ENCODE assay signal across 8 cellular contexts in the genomic region with DNA sequence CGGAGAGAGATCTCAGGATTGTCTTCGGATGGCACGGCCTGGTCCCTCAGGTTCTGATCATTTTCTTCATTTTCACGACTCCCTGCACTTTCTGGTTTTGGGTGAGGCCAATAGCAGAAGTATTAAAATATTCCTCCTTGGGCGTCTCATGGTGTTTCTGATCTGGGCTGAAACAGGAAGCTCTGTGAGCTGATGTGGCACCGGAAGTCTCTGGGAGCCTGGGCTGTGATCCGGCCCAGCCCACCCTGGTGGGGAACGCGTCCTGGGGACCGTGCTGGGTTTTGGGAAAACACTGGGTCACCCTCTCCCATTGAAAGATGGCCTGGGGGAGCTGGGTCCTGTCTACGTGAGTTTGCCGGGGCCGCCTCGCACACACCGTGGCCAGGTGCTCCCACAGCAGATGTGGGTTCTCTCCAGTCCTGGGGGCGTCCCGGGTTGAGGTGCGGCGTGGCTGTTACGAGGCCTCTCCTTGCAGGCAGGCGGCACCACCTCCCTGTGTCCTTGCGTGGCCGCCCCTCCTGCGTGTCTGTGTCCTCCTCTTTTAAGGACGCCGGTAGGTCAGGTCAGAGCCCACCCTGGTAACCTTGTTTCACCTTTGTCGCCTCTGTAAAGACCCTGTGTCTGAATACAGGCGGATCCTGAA. TPM values are rescaled to one million over a fixed set of nuclear protein-coding genes. Genes with fewer than 3 reads are reported as not detected.
DNase-seq lines count a peak whose midpoint lies in the region; ATAC-seq, FAIRE-seq and TF ChIP-seq lines count a peak whose summit lies in the region.
"Not testable (repeated sequence)": the region's sequence is repeated elsewhere in the genome, so short reads cannot be mapped to it uniquely, and the experiment has no call there.

No MANE protein-coding gene starts in this region.

- intact Hi-C loops in upper lobe of right lung (cut with DNase I): not testable (repeated sequence)

- H3K27ac Mint-ChIP-seq in T-cell: peak overlapping the region in 1 of 2 donors; percentile 94
- H3K27ac Mint-ChIP-seq in activated CD4-positive, alpha-beta T cell treated with anti-CD3 and anti-CD28 coated beads, Interleukin-2, amount 10 ng/mL, durations not matched to agents 7 days and 5 days: peak overlapping the region; percentile 89
- peak overlapping the region; percentile 95 for H3K27ac Mint-ChIP-seq in activated T-cell treated with anti-CD3 and anti-CD28 coated beads, Interleukin-2, amount 50 U/mL, for 24 hours
- peak overlapping the region; percentile 93 for H3K27ac Mint-ChIP-seq in activated naive CD4-positive, alpha-beta T cell treated with anti-CD3 and anti-CD28 coated beads, Interleukin-2, amount 10 ng/mL, durations not matched to agents 7 days and 5 days
- H3K27ac Mint-ChIP-seq in naive thymus-derived CD8-positive, alpha-beta T cell: peak overlapping the region in 3 of 10 donors; percentile 86 to 94 (median 93)

- ATAC-seq in T-cell (replicated peaks in 1 of 4) (peak; percentile 21 to 32 (median 25)), left lobe of liver (peak; percentile 23), upper lobe of right lung (peak; percentile 29)
- ATAC-seq in naive thymus-derived CD8-positive, alpha-beta T cell: peak; percentile 12 to 42

- TF ChIP-seq POLR2A in GM12892 (IDR thresholded peaks at IDR 0.05; ENCODE audit: low read depth, low read length): not testable (repeated sequence)

- not testable (repeated sequence) for H3K27me3 Mint-ChIP-seq in T-cell; activated CD4-positive, alpha-beta T cell treated with anti-CD3 and anti-CD28 coated beads, Interleukin-2, amount 10 ng/mL, durations not matched to agents 7 days and 5 days; activated T-cell treated with anti-CD3 and anti-CD28 coated beads, Interleukin-2, amount 50 U/mL, for 24 hours; activated naive CD4-positive, alpha-beta T cell treated with anti-CD3 and anti-CD28 coated beads, Interleukin-2, amount 10 ng/mL, durations not matched to agents 7 days and 5 days; naive thymus-derived CD8-positive, alpha-beta T cell

- not testable (repeated sequence) for TF ChIP-seq CTCF in upper lobe of right lung (IDR thresholded peaks at IDR 0.05)

- H3K36me3 ChIP-seq in upper lobe of right lung: not testable (repeated sequence)

- peak; percentile 92 for FAIRE-seq in GM12892 (lab: Jason Lieb, UNC)

- not testable (repeated sequence) for H3K4me1 Mint-ChIP-seq in T-cell; activated CD4-positive, alpha-beta T cell treated with anti-CD3 and anti-CD28 coated beads, Interleukin-2, amount 10 ng/mL, durations not matched to agents 7 days and 5 days; activated T-cell treated with anti-CD3 and anti-CD28 coated beads, Interleukin-2, amount 50 U/mL, for 24 hours (ENCODE audit: low read depth); activated naive CD4-positive, alpha-beta T cell treated with anti-CD3 and anti-CD28 coated beads, Interleukin-2, amount 10 ng/mL, durations not matched to agents 7 days and 5 days; naive thymus-derived CD8-positive, alpha-beta T cell

- not testable (repeated sequence) for H3K9me3 Mint-ChIP-seq in T-cell; activated CD4-positive, alpha-beta T cell treated with anti-CD3 and anti-CD28 coated beads, Interleukin-2, amount 10 ng/mL, durations not matched to agents 7 days and 5 days; activated T-cell treated with anti-CD3 and anti-CD28 coated beads, Interleukin-2, amount 50 U/mL, for 24 hours; activated naive CD4-positive, alpha-beta T cell treated with anti-CD3 and anti-CD28 coated beads, Interleukin-2, amount 10 ng/mL, durations not matched to agents 7 days and 5 days; naive thymus-derived CD8-positive, alpha-beta T cell

- CTCF ChIA-PET in T-cell (lab: Charles Lee); activated CD4-positive, alpha-beta T cell treated with anti-CD3 and anti-CD28 coated beads, Interleukin-2, amount 10 ng/mL, durations not matched to agents 7 days and 5 days (lab: Charles Lee); activated naive CD4-positive, alpha-beta T cell treated with anti-CD3 and anti-CD28 coated beads, Interleukin-2, amount 10 ng/mL, durations not matched to agents 7 days and 5 days (lab: Charles Lee): not testable (repeated sequence)

- H3K4me1 ChIP-seq in upper lobe of right lung: not testable (repeated sequence)

- not testable (repeated sequence) for H3K9me3 ChIP-seq in upper lobe of right lung

- H3K27ac ChIP-seq in upper lobe of right lung: not testable (repeated sequence)

- not testable (repeated sequence) for H3K4me3 ChIP-seq in upper lobe of right lung

- H3K36me3 Mint-ChIP-seq in T-cell; activated CD4-positive, alpha-beta T cell treated with anti-CD3 and anti-CD28 coated beads, Interleukin-2, amount 10 ng/mL, durations not matched to agents 7 days and 5 days (ENCODE audit: low read depth); activated T-cell treated with anti-CD3 and anti-CD28 coated beads, Interleukin-2, amount 50 U/mL, for 24 hours (ENCODE audit: low read depth); activated naive CD4-positive, alpha-beta T cell treated with anti-CD3 and anti-CD28 coated beads, Interleukin-2, amount 10 ng/mL, durations not matched to agents 7 days and 5 days; naive thymus-derived CD8-positive, alpha-beta T cell: not testable (repeated sequence)

- POLR2A ChIA-PET in T-cell (lab: Charles Lee); activated CD4-positive, alpha-beta T cell treated with anti-CD3 and anti-CD28 coated beads, Interleukin-2, amount 10 ng/mL, durations not matched to agents 7 days and 5 days (lab: Charles Lee); naive thymus-derived CD8-positive, alpha-beta T cell (lab: Charles Lee): not testable (repeated sequence)

- DNase-seq in GM12892 (ENCODE audit: insufficient read length); upper lobe of right lung: not testable (repeated sequence)
- DNase-seq in T-cell (peak in 2 of 34 experiments; percentile 16 to 28), left lobe of liver (ENCODE audit: low spot score) (peak; percentile 30)
- DNase-seq in activated CD4-positive, alpha-beta T cell treated with anti-CD3 and anti-CD28 coated beads, Interleukin-2, amount 10 ng/mL, durations not matched to agents 7 days and 5 days: peak; percentile 8
- DNase-seq in activated T-cell treated with anti-CD3 and anti-CD28 coated beads, Interleukin-2, amount 50 U/mL, for 24 hours: peak; percentile 60
- peak; percentile 21 for DNase-seq in activated naive CD4-positive, alpha-beta T cell treated with anti-CD3 and anti-CD28 coated beads, Interleukin-2, amount 10 ng/mL, durations not matched to agents 7 days and 5 days
- DNase-seq in naive thymus-derived CD8-positive, alpha-beta T cell: peak in 1 of 10 donors; percentile 15

- not testable (repeated sequence) for H3K27me3 ChIP-seq in upper lobe of right lung

- H3K4me3 Mint-ChIP-seq in T-cell: peak overlapping the region in 2 of 3 donors; percentile 60 to 72
- peak overlapping the region; percentile 56 for H3K4me3 Mint-ChIP-seq in activated CD4-positive, alpha-beta T cell treated with anti-CD3 and anti-CD28 coated beads, Interleukin-2, amount 10 ng/mL, durations not matched to agents 7 days and 5 days
- H3K4me3 Mint-ChIP-seq in activated T-cell treated with anti-CD3 and anti-CD28 coated beads, Interleukin-2, amount 50 U/mL, for 24 hours: peak overlapping the region; percentile 81
- peak overlapping the region; percentile 64 for H3K4me3 Mint-ChIP-seq in activated naive CD4-positive, alpha-beta T cell treated with anti-CD3 and anti-CD28 coated beads, Interleukin-2, amount 10 ng/mL, durations not matched to agents 7 days and 5 days
- peak overlapping the region in 3 of 10 donors; percentile 72 to 81 (median 73) for H3K4me3 Mint-ChIP-seq in naive thymus-derived CD8-positive, alpha-beta T cell

RNA-seq across cellular contexts. Expression of a gene that starts 24.1 kb away (rescaled TPM):
- polyA plus RNA-seq in GM12892 (2012; ENCODE audit: missing spikeins): 31.5 TPM
- total RNA-seq in T-cell (10 to 100 TPM; 12.3 to 75.0 (median 21.1) TPM), left lobe of liver (41.2 TPM), upper lobe of right lung (44.5 TPM)
- total RNA-seq in activated CD4-positive, alpha-beta T cell treated with anti-CD3 and anti-CD28 coated beads, Interleukin-2, amount 10 ng/mL, durations not matched to agents 7 days and 5 days: 10 to 100 TPM; 41.7 to 50.2 TPM
- total RNA-seq in naive thymus-derived CD8-positive, alpha-beta T cell: 10 to 100 TPM; 15.2 to 18.9 TPM
- polyA plus RNA-seq in naive thymus-derived CD8-positive, alpha-beta T cell: 10 to 100 TPM; 44.3 to 51.8 (median 51.5) TPM

RNA-seq across cellular contexts. Expression of a gene that starts 50.4 kb away (rescaled TPM):
- 8.2 TPM for polyA plus RNA-seq in GM12892 (2012; ENCODE audit: missing spikeins)
- total RNA-seq in T-cell: 10 to 100 TPM in 4 of 5 donors, 1 to 10 TPM in 1; 8.9 to 39.3 (median 12.3) TPM
- 10 to 100 TPM; 24.2 to 29.0 TPM for total RNA-seq in activated CD4-positive, alpha-beta T cell treated with anti-CD3 and anti-CD28 coated beads, Interleukin-2, amount 10 ng/mL, durations not matched to agents 7 days and 5 days
- total RNA-seq in left lobe of liver: 4.8 TPM
- 10 to 100 TPM in 1 of 2 experiments, 1 to 10 TPM in 1; 9.0 to 12.4 TPM for total RNA-seq in naive thymus-derived CD8-positive, alpha-beta T cell
- 10 to 100 TPM in 1 of 3 donors, 1 to 10 TPM in 2; 6.2 to 12.6 (median 6.3) TPM for polyA plus RNA-seq in naive thymus-derived CD8-positive, alpha-beta T cell
- 9.9 TPM for total RNA-seq in upper lobe of right lung
